ENCODE assay signal across 13 cellular contexts in genomic region chr1:222798111-222798510, GRCh38. TPM values are rescaled to one million over a fixed set of nuclear protein-coding genes. Genes with fewer than 3 reads are reported as not detected.
DNase-seq lines count a peak whose midpoint lies in the region; ATAC-seq and TF ChIP-seq lines count a peak whose summit lies in the region.
"Had no signal": no experiment of that assay in that cellular context is flagged by ENCODE, and none has a peak within 500 bp of the region (broad histone marks: within the 10 kb centered on the region; RNA-seq: fewer than 3 reads in every experiment).

No MANE protein-coding gene starts in this region.

- ATAC-seq in upper lobe of right lung, result peak; percentile 33
- no peak for ATAC-seq in GM18519 (IDR thresholded peaks at IDR 0.05; ENCODE audit: low FRiP score, unreplicated experiment)

- POLR2A ChIA-PET in MCF 10A (lab: Yijun Ruan, JAX), result interaction anchor here (0.7 to 1.5 kb wide), 7 partner anchors 9 to 53 kb away, joined by 3 to 8 read pairs (median 4); no protein-coding TSS in a partner anchor

- TF ChIP-seq POLR2A in breast epithelium (IDR thresholded peaks at IDR 0.05), result no peak

- H3K27ac ChIP-seq in breast epithelium, result no peak overlapping the region
- no peak overlapping the region for H3K27ac ChIP-seq in SJCRH30
- no peak overlapping the region for H3K27ac ChIP-seq in upper lobe of right lung
- H3K27ac ChIP-seq: BLaER1 treated with 17β-estradiol and CSF1 and Interleukin-3, amounts not matched to agents 10 nM and 100 nM; right lobe of liver had no signal

- BruUV-seq in MCF 10A (replicated peaks; lab: Mats Ljungman, UMichigan), result no TSS peak

- no peak overlapping the region for H3K4me3 Mint-ChIP-seq in MCF 10A (ENCODE audit: unreplicated experiment)
- H3K4me3 Mint-ChIP-seq: activated naive CD4-positive, alpha-beta T cell treated with anti-CD3 and anti-CD28 coated beads, Interleukin-2, amount 50 U/mL, for 24 hours had no signal

- no peaks in the 10 kb centered on the region for H3K4me1 ChIP-seq in breast epithelium
- H3K4me1 ChIP-seq in SJCRH30, result no peaks in the 10 kb centered on the region
- no peaks in the 10 kb centered on the region for H3K4me1 ChIP-seq in upper lobe of right lung

- intact Hi-C loops in MCF 10A (cut with micrococcal nuclease), result no loop called here
- intact Hi-C loops in breast epithelium (cut with DNase I; ENCODE audit: low total_unique reads), result no loop called here
- intact Hi-C loops in upper lobe of right lung (cut with DNase I), result loop anchor here (10.0 kb wide), 1 partner anchor 287 kb away; no protein-coding TSS in a partner anchor

- H3K27ac Mint-ChIP-seq in MCF 10A (ENCODE audit: low read depth, unreplicated experiment), result no peak overlapping the region
- H3K27ac Mint-ChIP-seq: activated naive CD4-positive, alpha-beta T cell treated with anti-CD3 and anti-CD28 coated beads, Interleukin-2, amount 50 U/mL, for 24 hours had no signal

- peak; percentile 58 for DNase-seq in MCF 10A (ENCODE audit: unreplicated experiment)
- DNase-seq in breast epithelium (ENCODE audit: low spot score in 2 of 2), result no peak
- peak; percentile 14 to 26 for DNase-seq in SJCRH30
- peak; percentile 75 for DNase-seq in fibroblast of the aortic adventitia (ENCODE audit: low read depth)
- no peak for DNase-seq in upper lobe of right lung
- no peak for DNase-seq in SHP77 (lab: John Stamatoyannopoulos, UW)
- DNase-seq in activated CD8-positive, alpha-beta memory T cell treated with anti-CD3 and anti-CD28 coated beads, Interleukin-2, amount 50 U/mL, for 4 hours, result no peak
- DNase-seq: NCI-H1092 treated with DMSO at 0.1 percent for 48 hours, right lobe of liver had no signal

- H3K9me3 ChIP-seq in breast epithelium (no peaks in the 10 kb centered on the region), SJCRH30 (replicated peaks) (no peaks in the 10 kb centered on the region), upper lobe of right lung (no peaks in the 10 kb centered on the region)
- H3K9me3 ChIP-seq: right lobe of liver had no signal

- CTCF ChIA-PET in MCF 10A (lab: Yijun Ruan, JAX), result interaction anchor here (0.6 to 14.1 kb wide), 24 partner anchors 10 to 1254 kb away, joined by 3 to 488 read pairs (median 4); no protein-coding TSS in a partner anchor

- TF ChIP-seq CTCF in MCF 10A (IDR thresholded peaks at IDR 0.05; ENCODE audit: unreplicated experiment), result no peak
- TF ChIP-seq CTCF in breast epithelium (IDR thresholded peaks at IDR 0.05), result no peak
- TF ChIP-seq CTCF in fibroblast of the aortic adventitia (IDR thresholded peaks at IDR 0.05; ENCODE audit: insufficient read depth, low read length), result no peak
- no peak for TF ChIP-seq CTCF in upper lobe of right lung (IDR thresholded peaks at IDR 0.05)

- H3K4me3 ChIP-seq in breast epithelium, result no peak overlapping the region
- no peak overlapping the region for H3K4me3 ChIP-seq in SJCRH30
- H3K4me3 ChIP-seq in fibroblast of the aortic adventitia (ENCODE audit: low read depth, low read length), result no peak overlapping the region
- no peak overlapping the region for H3K4me3 ChIP-seq in upper lobe of right lung
- H3K4me3 ChIP-seq: BLaER1 treated with 17β-estradiol and CSF1 and Interleukin-3, amounts not matched to agents 10 nM and 100 nM; lung; right lobe of liver had no signal

- H3K36me3 ChIP-seq in breast epithelium (no peaks in the 10 kb centered on the region), SJCRH30 (no peaks in the 10 kb centered on the region), upper lobe of right lung (no peaks in the 10 kb centered on the region)
- H3K36me3 ChIP-seq: BLaER1 treated with 17β-estradiol and CSF1 and Interleukin-3, amounts not matched to agents 10 nM and 100 nM; right lobe of liver had no signal

- no peaks in the 10 kb centered on the region for H3K9me3 Mint-ChIP-seq in MCF 10A (ENCODE audit: unreplicated experiment)
- H3K9me3 Mint-ChIP-seq: activated naive CD4-positive, alpha-beta T cell treated with anti-CD3 and anti-CD28 coated beads, Interleukin-2, amount 50 U/mL, for 24 hours had no signal

- peaks cover 8% of the 10 kb centered on the region for H3K27me3 Mint-ChIP-seq in MCF 10A (ENCODE audit: insufficient read depth, unreplicated experiment)
- H3K27me3 Mint-ChIP-seq: activated naive CD4-positive, alpha-beta T cell treated with anti-CD3 and anti-CD28 coated beads, Interleukin-2, amount 50 U/mL, for 24 hours had no signal

- H3K36me3 Mint-ChIP-seq in MCF 10A (ENCODE audit: insufficient read depth, unreplicated experiment), result no peaks in the 10 kb centered on the region
- H3K36me3 Mint-ChIP-seq: activated naive CD4-positive, alpha-beta T cell treated with anti-CD3 and anti-CD28 coated beads, Interleukin-2, amount 50 U/mL, for 24 hours had no signal

- H3K4me1 Mint-ChIP-seq in MCF 10A (ENCODE audit: insufficient read depth, unreplicated experiment), result no peaks in the 10 kb centered on the region

- H3K27me3 ChIP-seq in breast epithelium (no peaks in the 10 kb centered on the region), SJCRH30 (no peaks in the 10 kb centered on the region), upper lobe of right lung (no peaks in the 10 kb centered on the region)
- H3K27me3 ChIP-seq: BLaER1 treated with 17β-estradiol and CSF1 and Interleukin-3, amounts not matched to agents 10 nM and 100 nM; right lobe of liver had no signal

RNA-seq across cellular contexts. Expression of gene DISP1, which starts 16.7 kb away (rescaled TPM):
- total RNA-seq in MCF 10A (2022) (6.7 and 7.6 TPM in 2 replicates), breast epithelium (10 to 100 TPM in 2 of 3 donors, 1 to 10 TPM in 1; 7.5 to 17.1 (median 10.5) TPM), fibroblast of the aortic adventitia (ENCODE audit: low replicate concordance) (6.4 and 8.4 TPM in 2 replicates), upper lobe of right lung (22.9 TPM)
- total RNA-seq in SJCRH30 (2014; rRNA removed; shearing (Covaris generic)), result 23.4 and 24.6 TPM in 2 replicates

Comparison
In these comparisons a context has a peak if more than half of its experiments do, and no peak if none do; other contexts are left out.
1. DNase-seq: peak in MCF 10A (single experiment), SJCRH30 (2 of 2) and fibroblast of the aortic adventitia (single experiment); none in breast epithelium (0 of 2), upper lobe of right lung (single experiment), SHP77 (0 of 2) and activated CD8-positive, alpha-beta memory T cell treated with anti-CD3 and anti-CD28 coated beads, Interleukin-2, amount 50 U/mL, for 4 hours (single experiment).